15 cellular contexts compared by ENCODE assay signal in genomic region chr4:2688281-2688680, GRCh38.
"Had no signal": no experiment of that assay in that cellular context is flagged by ENCODE, and none has a peak within 500 bp of the region (broad histone marks: within the 10 kb centered on the region; RNA-seq: fewer than 3 reads in every experiment).

No MANE protein-coding gene starts in this region.

- H3K4me3 Mint-ChIP-seq: activated CD4-positive, alpha-beta memory T cell treated with anti-CD3 and anti-CD28 coated beads, Interleukin-2, amount 10 ng/mL, durations not matched to agents 7 days and 5 days; activated naive CD4-positive, alpha-beta T cell treated with anti-CD3 and anti-CD28 coated beads, Interleukin-2, amount 10 ng/mL, durations not matched to agents 7 days and 5 days; natural killer cell; T-helper 2 cell treated with Interferon-gamma antibody and Interleukin-4, amounts not matched to agents 5 μg/mL and 100 μg/mL, for 36 hours had no signal

- H3K4me1 Mint-ChIP-seq: activated naive CD4-positive, alpha-beta T cell treated with anti-CD3 and anti-CD28 coated beads, Interleukin-2, amount 10 ng/mL, durations not matched to agents 7 days and 5 days had no signal

- H3K27me3 Mint-ChIP-seq: activated CD4-positive, alpha-beta memory T cell treated with anti-CD3 and anti-CD28 coated beads, Interleukin-2, amount 10 ng/mL, durations not matched to agents 7 days and 5 days; activated naive CD4-positive, alpha-beta T cell treated with anti-CD3 and anti-CD28 coated beads, Interleukin-2, amount 10 ng/mL, durations not matched to agents 7 days and 5 days had no signal

- H3K4me3 ChIP-seq: esophagus muscularis mucosa, lung, sigmoid colon, stomach, thoracic aorta had no signal

- H3K27ac ChIP-seq: esophagus muscularis mucosa, sigmoid colon, stomach, thoracic aorta had no signal

- ATAC-seq: left colon, natural killer cell had no signal

- H3K27me3 ChIP-seq: esophagus muscularis mucosa, sigmoid colon, stomach had no signal

- H3K9me3 Mint-ChIP-seq: activated CD4-positive, alpha-beta memory T cell treated with anti-CD3 and anti-CD28 coated beads, Interleukin-2, amount 10 ng/mL, durations not matched to agents 7 days and 5 days; activated naive CD4-positive, alpha-beta T cell treated with anti-CD3 and anti-CD28 coated beads, Interleukin-2, amount 10 ng/mL, durations not matched to agents 7 days and 5 days; activated T-helper 2 cell treated with anti-CD3 and anti-CD28 coated beads, Interferon-gamma antibody, Interleukin-2, Interleukin-4, amounts not matched to agents 10 μg/mL and 5 μg/mL and 100 μg/mL, durations not matched to agents 14 hours and 24 hours and 36 hours; natural killer cell; T-helper 2 cell treated with Interferon-gamma antibody and Interleukin-4, amounts not matched to agents 5 μg/mL and 100 μg/mL, for 36 hours had no signal

- H3K4me1 ChIP-seq: stomach had no signal

- H3K27ac Mint-ChIP-seq: activated CD4-positive, alpha-beta memory T cell treated with anti-CD3 and anti-CD28 coated beads, Interleukin-2, amount 10 ng/mL, durations not matched to agents 7 days and 5 days; activated naive CD4-positive, alpha-beta T cell treated with anti-CD3 and anti-CD28 coated beads, Interleukin-2, amount 10 ng/mL, durations not matched to agents 7 days and 5 days; T-helper 2 cell treated with Interferon-gamma antibody and Interleukin-4, amounts not matched to agents 5 μg/mL and 100 μg/mL, for 36 hours had no signal

- DNase-seq: activated CD4-positive, alpha-beta memory T cell treated with anti-CD3 and anti-CD28 coated beads, Interleukin-2, amount 10 ng/mL, durations not matched to agents 7 days and 5 days; activated CD4-positive, CD25-positive, alpha-beta regulatory T cell treated with anti-CD3 and anti-CD28 coated beads, Interleukin-2, amount 50 U/mL, for 72 hours; activated CD8-positive, alpha-beta memory T cell treated with anti-CD3 and anti-CD28 coated beads, Interleukin-2, amount 50 U/mL, for 4 hours; activated naive CD4-positive, alpha-beta T cell treated with anti-CD3 and anti-CD28 coated beads, Interleukin-2, amount 10 ng/mL, durations not matched to agents 7 days and 5 days; left colon; natural killer cell; occipital lobe; sigmoid colon; stimulated activated CD4-positive, alpha-beta T cell treated with anti-CD3 and anti-CD28 coated beads, Interleukin-2, amount 100 ng/mL, for 24 hours; stomach had no signal

- H3K9me3 ChIP-seq: esophagus muscularis mucosa, sigmoid colon, stomach, thoracic aorta had no signal
